In the genomic region with DNA sequence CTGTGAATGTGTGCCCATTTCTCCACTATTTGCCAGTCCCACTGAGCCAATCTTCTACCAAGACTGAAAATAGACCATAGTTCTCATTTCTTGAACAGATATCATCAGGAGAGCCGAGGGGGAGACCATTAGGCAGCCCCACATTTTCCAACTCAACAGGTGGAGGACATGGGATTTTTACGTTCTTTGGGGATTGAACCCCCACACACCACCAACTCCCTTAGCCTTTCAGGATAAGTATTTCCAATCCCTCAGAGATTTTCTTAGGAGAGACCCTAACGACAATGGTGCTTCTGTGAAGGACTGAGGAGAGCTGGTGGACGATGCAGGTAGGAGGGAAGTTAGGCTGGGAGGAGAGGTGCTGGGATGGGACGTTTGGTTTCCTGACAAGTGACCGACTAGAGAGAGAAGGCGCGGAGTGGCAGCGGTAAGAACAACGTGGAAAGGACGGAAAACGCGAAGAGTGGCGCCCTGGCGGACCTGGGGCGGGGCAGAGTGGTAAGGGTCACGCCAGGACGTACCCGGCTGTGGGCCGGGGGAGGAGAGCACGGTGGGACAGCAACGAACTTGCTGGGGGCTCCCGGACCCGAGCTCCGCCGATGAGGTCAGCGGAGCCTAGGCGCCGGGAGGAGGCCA, we compare ENCODE assay signal across 8 cellular contexts. TPM values are rescaled to one million over a fixed set of nuclear protein-coding genes. Genes with fewer than 3 reads are reported as not detected.
DNase-seq lines count a peak whose midpoint lies in the region; ATAC-seq, FAIRE-seq and TF ChIP-seq lines count a peak whose summit lies in the region.

No MANE protein-coding gene starts in this region.

- peaks cover 0 to 5% (median 0%) of the 10 kb centered on the region in 9 donors for H3K36me3 ChIP-seq in heart right ventricle

- no peaks in the 10 kb centered on the region for H3K9me3 ChIP-seq in heart right ventricle

- POLR2A ChIA-PET in WTC11 (lab: Charles Lee), result no interaction called here

- no peak for TF ChIP-seq POLR2A in H54 (IDR thresholded peaks at IDR 0.05; ENCODE audit: low read depth, low read length)

- no peak for FAIRE-seq in H54 (lab: Jason Lieb, UNC)

- H3K4me1 Mint-ChIP-seq in WTC11, result peaks cover 15% of the 10 kb centered on the region

- H3K9me3 Mint-ChIP-seq in WTC11, result no peaks in the 10 kb centered on the region

- no peak for DNase-seq in WTC11 (ENCODE audit: low spot score)
- no peak for DNase-seq in heart right ventricle
- DNase-seq in skeletal muscle cell (ENCODE audit: low read depth), result no peak
- DNase-seq in glomerular visceral epithelial cell (ENCODE audit: extremely low spot score), result no peak
- no peak for DNase-seq in stimulated activated CD4-positive, alpha-beta T cell treated with anti-CD3 and anti-CD28 coated beads, Interleukin-4, amount 100 ng/mL, for 24 hours
- no peak for DNase-seq in H54 (ENCODE audit: insufficient read length, low spot score)

- peaks cover 58% of the 10 kb centered on the region for H3K27me3 Mint-ChIP-seq in WTC11 (ENCODE audit: low read depth)

- peak overlapping the region; percentile 80 for H3K4me3 Mint-ChIP-seq in WTC11

- no peak for TF ChIP-seq CTCF in WTC11 (IDR thresholded peaks at IDR 0.05)
- no peak for TF ChIP-seq CTCF in heart right ventricle (IDR thresholded peaks at IDR 0.05)

- H3K27ac ChIP-seq in heart right ventricle, result peak overlapping the region; percentile 41 to 84 (median 73)

- CTCF ChIA-PET in WTC11 (lab: Charles Lee), result no interaction called here

- ATAC-seq in GM19455 (IDR thresholded peaks at IDR 0.05; ENCODE audit: unreplicated experiment) (peak; percentile 2), WTC11 (peak; percentile 12), heart right ventricle (no peak), GM18498 (IDR thresholded peaks at IDR 0.05; ENCODE audit: unreplicated experiment) (no peak)

- H3K36me3 Mint-ChIP-seq in WTC11, result no peaks in the 10 kb centered on the region

- H3K4me3 ChIP-seq in heart right ventricle (peak overlapping the region; percentile 51 to 89 (median 74)), skeletal muscle cell (ENCODE audit: low read depth, low read length) (peak overlapping the region; percentile 76)

- peaks cover 0 to 27% (median 19%) of the 10 kb centered on the region in 9 donors for H3K4me1 ChIP-seq in heart right ventricle

- intact Hi-C loops in heart right ventricle (cut with DNase I), result loop anchor here in 8 of 10 donors (5.0 to 10.0 kb wide), 7 partner anchors 239 to 1514 kb away; no protein-coding TSS in a partner anchor

- WGBS in heart right ventricle, 2 donors, result 5 to 7% methylated on average over 29 of the region's 29 CpGs

- H3K27ac Mint-ChIP-seq in WTC11, result no peak overlapping the region

- peaks cover 0 to 66% (median 2%) of the 10 kb centered on the region in 7 donors for H3K27me3 ChIP-seq in heart right ventricle

TF ChIP-seq in WTC11, 78 proteins besides CTCF, POLR2A, EP300 and RAD21:
- TF ChIP-seq ESRRA (CRISPR knock-in tag; IDR thresholded peaks at IDR 0.05; ENCODE audit: borderline replicate concordance), result 0 out of 2 replicates have a peak, but pooled peaks have one; percentile 14
- TF ChIP-seq CREB1 (CRISPR knock-in tag; IDR thresholded peaks at IDR 0.05), result no peak
- no peak for TF ChIP-seq ZNF121 (CRISPR knock-in tag; IDR thresholded peaks at IDR 0.05)
- no peak for TF ChIP-seq JUN (CRISPR knock-in tag; IDR thresholded peaks at IDR 0.05)
- no peak for TF ChIP-seq SMAD3 (CRISPR knock-in tag; IDR thresholded peaks at IDR 0.05; ENCODE audit: borderline replicate concordance)

RNA-seq across cellular contexts. Expression of a gene that starts 0.7 kb away (rescaled TPM):
- total RNA-seq in WTC11 (2021), result 0.98 to 1.3 TPM (median 1.1 TPM) in 3 replicates
- total RNA-seq in heart right ventricle, result 1 to 10 TPM in 6 of 10 donors, under 1 TPM in 4; 0.47 to 1.6 (median 1.1) TPM
- under 1 TPM; 0.15 to 0.64 TPM for polyA plus RNA-seq in heart right ventricle

Comparison
In these comparisons a context has a peak if more than half of its experiments do, and no peak if none do; other contexts are left out.
1. ATAC-seq: peak in GM19455 (single experiment) and WTC11 (single experiment); none in heart right ventricle (0 of 8) and GM18498 (single experiment).